1 cellular context compared by ENCODE assay signal in genomic region chr19:39480337-39481228, GRCh38.
TF ChIP-seq lines count a peak whose summit lies in the region.

Gene TIMM50 (plus strand): TSS chr19:39480838. CDS start chr19:39480854, 16 bp downstream.

TF ChIP-seq in K562, 482 proteins besides CTCF, POLR2A, EP300 and RAD21 (continued from another document and continues in another):
- no peak for TF ChIP-seq THAP12 (CRISPR knock-in tag; IDR thresholded peaks at IDR 0.05)
- peak; percentile 43; the same call in 1 of the 2 replicates for TF ChIP-seq ZNF143 (CRISPR knock-in tag; IDR thresholded peaks at IDR 0.05)
- no peak for TF ChIP-seq TRIM28 (IDR thresholded peaks at IDR 0.05)
- TF ChIP-seq TBL1XR1 (IDR thresholded peaks at IDR 0.05; ENCODE audit: low read length in 2 of 2) = peak; percentile 53 to 67; a peak in 2 of 4 replicates
- TF ChIP-seq ATF2 (CRISPR knock-in tag; IDR thresholded peaks at IDR 0.05) = no peak
- peak; percentile 84 for TF ChIP-seq NFYB (IDR thresholded peaks at IDR 0.05; ENCODE audit: extremely low read depth, insufficient read length)
- no peak for TF ChIP-seq NFE2L1 (tag; IDR thresholded peaks at IDR 0.05; ENCODE audit: borderline replicate concordance, low read depth)
- TF ChIP-seq POU5F1 (IDR thresholded peaks at IDR 0.05; ENCODE audit: borderline replicate concordance, low read depth, low read length, partially characterized antibody) = peak; percentile 96
- TF ChIP-seq ATF3 (IDR thresholded peaks at IDR 0.05) = peak; percentile 52; the same call in 1 of the 2 replicates
- 0 out of 2 replicates have a peak, but pooled peaks have one; percentile 49 for TF ChIP-seq ATF3 (CRISPR knock-in tag; conservative IDR thresholded peaks at IDR 0.05)
- TF ChIP-seq ASH1L (IDR thresholded peaks at IDR 0.05; ENCODE audit: borderline replicate concordance, low read depth, partially characterized antibody) = no peak
- no peak for TF ChIP-seq ZNF518B (CRISPR knock-in tag; IDR thresholded peaks at IDR 0.05)
- peak; percentile 91 for TF ChIP-seq TOE1 (IDR thresholded peaks at IDR 0.05; ENCODE audit: borderline replicate concordance)
- no peak for TF ChIP-seq TOE1 (CRISPR knock-in tag; IDR thresholded peaks at IDR 0.05; ENCODE audit: borderline replicate concordance, low read depth)
- TF ChIP-seq CEBPG (CRISPR knock-in tag; IDR thresholded peaks at IDR 0.05) = no peak
- no peak for TF ChIP-seq CEBPG (tag; conservative IDR thresholded peaks at IDR 0.05 in 1 of 2, IDR thresholded peaks at IDR 0.05 in 1 of 2)
- no peak for TF ChIP-seq RBM22 (IDR thresholded peaks at IDR 0.05; ENCODE audit: low read depth, low read length, poor library complexity, severe bottlenecking)
- 0 out of 2 replicates have a peak, but pooled peaks have one; percentile 13 for TF ChIP-seq SMAD4 (CRISPR knock-in tag; conservative IDR thresholded peaks at IDR 0.05)
- no peak for TF ChIP-seq FOXJ2 (tag; IDR thresholded peaks at IDR 0.05)
- peak; percentile 82; the same call in 1 of the 2 replicates for TF ChIP-seq DNMT1 (IDR thresholded peaks at IDR 0.05)
- peak; percentile 56; the same call in 1 of the 2 replicates for TF ChIP-seq POLR2AphosphoS5 (IDR thresholded peaks at IDR 0.05; ENCODE audit: control insufficient read depth, insufficient read depth, low read depth, low read length)
- TF ChIP-seq HMBOX1 (IDR thresholded peaks at IDR 0.05) = peak; percentile 97
- peak in 1 of 2 experiments; percentile 43; a peak in 1 of 4 replicates for TF ChIP-seq KDM1A (IDR thresholded peaks at IDR 0.05)
- TF ChIP-seq GATAD2B (IDR thresholded peaks at IDR 0.05; ENCODE audit: borderline replicate concordance) = no peak
- TF ChIP-seq MAX (CRISPR knock-in tag; IDR thresholded peaks at IDR 0.05) = peak; percentile 93
- no peak; the same call in 1 of the 2 replicates for TF ChIP-seq ZNF121 (CRISPR knock-in tag; conservative IDR thresholded peaks at IDR 0.05)
- TF ChIP-seq ZNF780A (CRISPR knock-in tag; IDR thresholded peaks at IDR 0.05) = no peak
- TF ChIP-seq ZNF239 (CRISPR knock-in tag; IDR thresholded peaks at IDR 0.05) = no peak
- TF ChIP-seq NBN (IDR thresholded peaks at IDR 0.05; ENCODE audit: low read depth) = no peak
- no peak for TF ChIP-seq HNRNPL (IDR thresholded peaks at IDR 0.05; ENCODE audit: low read depth, low read length)
- peak; percentile 35; the same call in 1 of the 2 replicates for TF ChIP-seq ATF1 (CRISPR knock-in tag; IDR thresholded peaks at IDR 0.05)
- peak; percentile 96 for TF ChIP-seq ATF1 (tag; IDR thresholded peaks at IDR 0.05)
- no peak for TF ChIP-seq MCM5 (IDR thresholded peaks at IDR 0.05; ENCODE audit: low read depth)
- no peak for TF ChIP-seq ZFP1 (CRISPR knock-in tag; IDR thresholded peaks at IDR 0.05)
- TF ChIP-seq RREB1 (CRISPR knock-in tag; IDR thresholded peaks at IDR 0.05) = no peak
- no peak for TF ChIP-seq SRSF1 (IDR thresholded peaks at IDR 0.05; ENCODE audit: low read depth, low read length)
- TF ChIP-seq PRPF4 (IDR thresholded peaks at IDR 0.05; ENCODE audit: insufficient read depth, low read depth, low read length, poor library complexity, severe bottlenecking) = no peak
- TF ChIP-seq ELF2 (CRISPR knock-in tag; IDR thresholded peaks at IDR 0.05) = no peak
- no peak for TF ChIP-seq OTX1 (CRISPR knock-in tag; IDR thresholded peaks at IDR 0.05)
- no peak for TF ChIP-seq ZNF764 (CRISPR knock-in tag; IDR thresholded peaks at IDR 0.05; ENCODE audit: low read depth)
- TF ChIP-seq ARID3A (IDR thresholded peaks at IDR 0.05; ENCODE audit: borderline replicate concordance, low read depth, low read length) = peak; percentile 73
- 0 out of 2 replicates have a peak, but pooled peaks have one; percentile 23 for TF ChIP-seq TARDBP (IDR thresholded peaks at IDR 0.05)
- TF ChIP-seq PCBP1 (IDR thresholded peaks at IDR 0.05; ENCODE audit: low read depth, low read length, poor library complexity, severe bottlenecking) = peak; percentile 47
- TF ChIP-seq PTTG1 (tag; IDR thresholded peaks at IDR 0.05; ENCODE audit: low read depth) = no peak
- TF ChIP-seq E4F1 (CRISPR knock-in tag; IDR thresholded peaks at IDR 0.05; ENCODE audit: borderline replicate concordance) = no peak
